27 cellular contexts compared by ENCODE assay signal in genomic region chr19:15191514-15191913, GRCh38. TPM values are rescaled to one million over a fixed set of nuclear protein-coding genes. Genes with fewer than 3 reads are reported as not detected.
"Had no signal": no experiment of that assay in that cellular context is flagged by ENCODE, and none has a peak within 500 bp of the region (broad histone marks: within the 10 kb centered on the region; RNA-seq: fewer than 3 reads in every experiment).

No MANE protein-coding gene starts in this region.

- H3K4me3 ChIP-seq: ascending aorta, esophagus squamous epithelium, gastroesophageal sphincter had no signal

- ATAC-seq: activated naive CD4-positive, alpha-beta T cell treated with anti-CD3 and anti-CD28 coated beads, Interleukin-2, amount 50 U/mL, for 72 hours; activated T-cell treated with anti-CD3 and anti-CD28 coated beads, Interleukin-2, amount 50 U/mL, for 72 hours; gastroesophageal sphincter had no signal

- H3K9me3 ChIP-seq: ascending aorta, esophagus squamous epithelium, gastroesophageal sphincter had no signal

- DNase-seq: activated CD4-positive, alpha-beta memory T cell treated with anti-CD3 and anti-CD28 coated beads, Interleukin-2, amount 10 ng/mL, durations not matched to agents 7 days and 5 days; activated CD4-positive, alpha-beta T cell treated with anti-CD3 and anti-CD28 coated beads for 4 hours; activated CD4-positive, alpha-beta T cell treated with anti-CD3 and anti-CD28 coated beads, Interleukin-2, amount 10 ng/mL, durations not matched to agents 7 days and 5 days; activated CD4-positive, alpha-beta T cell treated with anti-CD3 and anti-CD28 coated beads, Interleukin-2, amount 50 U/mL, for 4 hours; activated CD4-positive, CD25-positive, alpha-beta regulatory T cell; activated CD4-positive, CD25-positive, alpha-beta regulatory T cell treated with anti-CD3 and anti-CD28 coated beads, Interleukin-2, amount 50 U/mL, for 72 hours; activated CD8-positive, alpha-beta memory T cell treated with anti-CD3 and anti-CD28 coated beads, Interleukin-2, amount 50 U/mL, for 48 hours; activated gamma-delta T cell; activated naive CD4-positive, alpha-beta T cell; activated naive CD4-positive, alpha-beta T cell treated with anti-CD3 and anti-CD28 coated beads, Interleukin-2, amount 10 ng/mL, durations not matched to agents 7 days and 5 days; activated naive CD8-positive, alpha-beta T cell treated with anti-CD3 and anti-CD28 coated beads, Interleukin-2, amount 10 ng/mL, durations not matched to agents 7 days and 5 days; activated T-cell treated with anti-CD3 and anti-CD28 coated beads for 4 hours; activated T-cell treated with anti-CD3 and anti-CD28 coated beads, Interleukin-2, amount 50 U/mL, for 24 hours; activated T-cell treated with anti-CD3 and anti-CD28 coated beads, Interleukin-2, amount 50 U/mL, for 72 hours; brain microvascular endothelial cell; caudate nucleus; effector CD8-positive, alpha-beta T cell; esophagus squamous epithelium; foreskin melanocyte; T-helper 2 cell had no signal

- H3K27ac ChIP-seq: brain microvascular endothelial cell, epithelial cell of prostate, gastroesophageal sphincter had no signal

- H3K27me3 ChIP-seq: ascending aorta, brain microvascular endothelial cell had no signal

- H3K36me3 ChIP-seq: gastroesophageal sphincter had no signal

RNA-seq across cellular contexts. Expression of gene NOTCH3, which starts 9.3 kb away (rescaled TPM):
- total RNA-seq: activated CD4-positive, alpha-beta memory T cell treated with anti-CD3 and anti-CD28 coated beads, Interleukin-2, amount 10 ng/mL, durations not matched to agents 7 days and 5 days; activated CD4-positive, alpha-beta T cell treated with anti-CD3 and anti-CD28 coated beads, Interleukin-2, amount 10 ng/mL, durations not matched to agents 7 days and 5 days; T-helper 1 cell treated with Interleukin-12 subunit alpha and Interleukin-12 subunit beta and Interleukin-4 antibody, amounts not matched to agents 30 ng/mL and 1 ng/mL, for 36 hours had no signal

RNA-seq across cellular contexts. Expression of gene EPHX3, which starts 40.7 kb away (rescaled TPM):
- total RNA-seq: activated naive CD8-positive, alpha-beta T cell treated with anti-CD3 and anti-CD28 coated beads, Interleukin-2, amount 10 ng/mL, durations not matched to agents 7 days and 5 days; ascending aorta; dermis microvascular lymphatic vessel endothelial cell; glomerular endothelial cell; T-helper 1 cell treated with Interleukin-12 subunit alpha and Interleukin-12 subunit beta and Interleukin-4 antibody, amounts not matched to agents 30 ng/mL and 1 ng/mL, for 36 hours had no signal
